Comparison of ENCODE assay signal across 17 cellular contexts in genomic region chr5:14741131-14741530, GRCh38.
"Had no signal": no experiment of that assay in that cellular context is flagged by ENCODE, and none has a peak within 500 bp of the region (broad histone marks: within the 10 kb centered on the region; RNA-seq: fewer than 3 reads in every experiment).

No MANE protein-coding gene starts in this region.

- H3K9me3 Mint-ChIP-seq: activated CD4-positive, alpha-beta memory T cell treated with anti-CD3 and anti-CD28 coated beads, Interleukin-2, amount 10 ng/mL, durations not matched to agents 7 days and 5 days; activated naive CD8-positive, alpha-beta T cell treated with anti-CD3 and anti-CD28 coated beads for 36 hours; activated T-helper 1 cell treated with anti-CD3 and anti-CD28 coated beads, Interleukin-12 subunit alpha, Interleukin-12 subunit beta, Interleukin-2, Interleukin-4 antibody, amounts not matched to agents 30 ng/mL and 10 ng/mL and 1 ng/mL, durations not matched to agents 14 hours and 24 hours and 36 hours; stimulated activated naive CD8-positive, alpha-beta T cell treated with anti-CD3 and anti-CD28 coated beads, Interleukin-15, Interleukin-2, amounts not matched to agents 100 ng/mL and 50 ng/mL, for 24 hours had no signal

- H3K4me1 ChIP-seq: suprapubic skin had no signal

- FAIRE-seq: small intestine had no signal

- DNase-seq: activated CD4-positive, alpha-beta memory T cell treated with anti-CD3 and anti-CD28 coated beads, Interleukin-2, amount 10 ng/mL, durations not matched to agents 7 days and 5 days; activated CD8-positive, alpha-beta memory T cell treated with anti-CD3 and anti-CD28 coated beads, Interleukin-2, amount 50 U/mL, for 48 hours; activated naive CD8-positive, alpha-beta T cell treated with anti-CD3 and anti-CD28 coated beads for 36 hours; anterior cingulate cortex; effector memory CD4-positive, alpha-beta T cell; foreskin keratinocyte; kidney glomerular epithelial cell; mesendoderm; right cardiac atrium; small intestine; stimulated activated CD4-positive, alpha-beta T cell treated with anti-CD3 and anti-CD28 coated beads, Interleukin-4, amount 100 ng/mL, for 24 hours; trophoblast cell had no signal

- H3K27ac ChIP-seq: foreskin keratinocyte, suprapubic skin, VCaP had no signal

- ATAC-seq: foreskin keratinocyte, right cardiac atrium had no signal

- H3K9me3 ChIP-seq: suprapubic skin had no signal

- H3K27me3 Mint-ChIP-seq: activated CD4-positive, alpha-beta memory T cell treated with anti-CD3 and anti-CD28 coated beads, Interleukin-2, amount 10 ng/mL, durations not matched to agents 7 days and 5 days; activated naive CD8-positive, alpha-beta T cell treated with anti-CD3 and anti-CD28 coated beads for 36 hours; progenitor cell of endocrine pancreas; stimulated activated naive CD8-positive, alpha-beta T cell treated with anti-CD3 and anti-CD28 coated beads, Interleukin-15, Interleukin-2, amounts not matched to agents 100 ng/mL and 50 ng/mL, for 24 hours had no signal

- H3K27me3 ChIP-seq: foreskin keratinocyte, suprapubic skin had no signal

- H3K27ac Mint-ChIP-seq: activated CD4-positive, alpha-beta memory T cell treated with anti-CD3 and anti-CD28 coated beads, Interleukin-2, amount 10 ng/mL, durations not matched to agents 7 days and 5 days; activated naive CD8-positive, alpha-beta T cell treated with anti-CD3 and anti-CD28 coated beads for 36 hours; activated T-helper 1 cell treated with anti-CD3 and anti-CD28 coated beads, Interleukin-12 subunit alpha, Interleukin-12 subunit beta, Interleukin-2, Interleukin-4 antibody, amounts not matched to agents 30 ng/mL and 10 ng/mL and 1 ng/mL, durations not matched to agents 14 hours and 24 hours and 36 hours; progenitor cell of endocrine pancreas had no signal

- H3K4me3 Mint-ChIP-seq: activated CD4-positive, alpha-beta memory T cell treated with anti-CD3 and anti-CD28 coated beads, Interleukin-2, amount 10 ng/mL, durations not matched to agents 7 days and 5 days; activated naive CD8-positive, alpha-beta T cell treated with anti-CD3 and anti-CD28 coated beads for 36 hours; activated T-helper 1 cell treated with anti-CD3 and anti-CD28 coated beads, Interleukin-12 subunit alpha, Interleukin-12 subunit beta, Interleukin-2, Interleukin-4 antibody, amounts not matched to agents 30 ng/mL and 10 ng/mL and 1 ng/mL, durations not matched to agents 14 hours and 24 hours and 36 hours; stimulated activated naive CD8-positive, alpha-beta T cell treated with anti-CD3 and anti-CD28 coated beads, Interleukin-15, Interleukin-2, amounts not matched to agents 100 ng/mL and 50 ng/mL, for 24 hours had no signal

- H3K4me3 ChIP-seq: suprapubic skin had no signal
